Comparison of ENCODE assay signal across 13 cellular contexts in genomic region chr16:25063865-25064264, GRCh38. TPM values are rescaled to one million over a fixed set of nuclear protein-coding genes. Genes with fewer than 3 reads are reported as not detected.
DNase-seq lines count a peak whose midpoint lies in the region; ATAC-seq and TF ChIP-seq lines count a peak whose summit lies in the region.
"Had no signal": no experiment of that assay in that cellular context is flagged by ENCODE, and none has a peak within 500 bp of the region (broad histone marks: within the 10 kb centered on the region; RNA-seq: fewer than 3 reads in every experiment).

No MANE protein-coding gene starts in this region.

- H3K27ac ChIP-seq in HL-60 (replicated peaks) (peak overlapping the region; percentile 35), adrenal gland (peak overlapping the region; percentile 68 to 91 (median 77)), right atrium auricular region (peak overlapping the region; percentile 88 to 93), aorta (ENCODE audit: low read depth in 1 of 2, low read length in 2 of 2) (no peak overlapping the region), substantia nigra (ENCODE audit: low read depth, low read length, poor library complexity, severe bottlenecking) (no peak overlapping the region)

- H3K9me3 ChIP-seq in adrenal gland (replicated peaks in 1 of 3) (no peaks in the 10 kb centered on the region), right atrium auricular region (no peaks in the 10 kb centered on the region), aorta (ENCODE audit: control insufficient read depth, low read length) (no peaks in the 10 kb centered on the region)
- H3K9me3 ChIP-seq: Peyer's patch had no signal

- no peaks in the 10 kb centered on the region for H3K36me3 ChIP-seq in adrenal gland (replicated peaks in 1 of 2)
- no peaks in the 10 kb centered on the region for H3K36me3 ChIP-seq in right atrium auricular region
- H3K36me3 ChIP-seq in aorta (ENCODE audit: control insufficient read depth in 1 of 2, insufficient read depth in 2 of 2, low read length in 1 of 2), result no peaks in the 10 kb centered on the region
- H3K36me3 ChIP-seq: Peyer's patch had no signal

- DNase-seq in A172 (ENCODE audit: low spot score) (peak; percentile 57), HL-60 (ENCODE audit: low read depth in 1 of 2, low spot score in 1 of 2) (no peak), adrenal gland (peak; percentile 70 to 95 (median 88)), right atrium auricular region (ENCODE audit: low spot score) (peak; percentile 67), aorta (no peak), substantia nigra (lab: John Stamatoyannopoulos, UW) (no peak), iPS-NIHi7 (ENCODE audit: extremely low spot score) (no peak)
- no peak for DNase-seq in stimulated activated CD4-positive, alpha-beta T cell treated with anti-CD3 and anti-CD28 coated beads, Interleukin-2, amount 100 ng/mL, for 48 hours
- DNase-seq: central memory CD4-positive, alpha-beta T cell; Kasumi-1; nephron progenitor cell; Peyer's patch had no signal

- H3K4me1 ChIP-seq in adrenal gland (replicated peaks in 1 of 2), result peaks cover 8 to 30% of the 10 kb centered on the region in 2 donors
- H3K4me1 ChIP-seq in right atrium auricular region, result peaks cover 0 to 24% of the 10 kb centered on the region in 2 donors
- peaks cover 0 to 3% of the 10 kb centered on the region in 2 donors for H3K4me1 ChIP-seq in aorta (ENCODE audit: control insufficient read depth in 1 of 2, insufficient read depth in 2 of 2, low read length in 2 of 2)

- ATAC-seq in aorta (ENCODE audit: low FRiP score), result no peak
- ATAC-seq: esophagus mucosa had no signal

- peak in 1 of 2 donors; percentile 72 for TF ChIP-seq POLR2A in adrenal gland (IDR thresholded peaks at IDR 0.05)

- H3K27me3 ChIP-seq in HL-60 (ENCODE audit: insufficient read depth, poor library complexity, severe bottlenecking) (no peaks in the 10 kb centered on the region), adrenal gland (no peaks in the 10 kb centered on the region), right atrium auricular region (no peaks in the 10 kb centered on the region), aorta (ENCODE audit: control insufficient read depth in 1 of 2, insufficient read depth in 2 of 2, low read length in 1 of 2) (no peaks in the 10 kb centered on the region)
- H3K27me3 ChIP-seq: Peyer's patch had no signal

- no peak for TF ChIP-seq CTCF in HL-60 (IDR thresholded peaks at IDR 0.05; ENCODE audit: insufficient read depth, low read length)
- peak in 2 of 6 experiments; percentile 13 to 28 for TF ChIP-seq CTCF in adrenal gland (IDR thresholded peaks at IDR 0.05)
- no peak for TF ChIP-seq CTCF in right atrium auricular region (IDR thresholded peaks at IDR 0.05)

- 24 to 36% (median 36%) methylated on average over 5 to 6 of the region's 6 CpGs for WGBS in adrenal gland, 4 donors
- WGBS in aorta, 2 donors, result 66 to 81% methylated on average over 6 of the region's 6 CpGs

- intact Hi-C loops in adrenal gland (cut with DNase I), result loop anchor here in 1 of 2 donors (5.0 kb wide), 1 partner anchor 43 kb away; no protein-coding TSS in a partner anchor
- intact Hi-C loops in aorta (cut with DNase I), result no loop called here

- H3K4me3 ChIP-seq in HL-60 (replicated peaks; ENCODE audit: insufficient read depth, low read length) (no peak overlapping the region), adrenal gland (no peak overlapping the region), right atrium auricular region (no peak overlapping the region), aorta (ENCODE audit: low read length in 2 of 2) (no peak overlapping the region)
- H3K4me3 ChIP-seq: Peyer's patch had no signal

RNA-seq across cellular contexts. Expression of gene LCMT1, which starts 47.7 kb away (rescaled TPM):
- total RNA-seq in A172 (2014; rRNA removed; shearing (Covaris generic)), result 58.6 and 61.4 TPM in 2 replicates
- total RNA-seq in adrenal gland (10 to 100 TPM; 28.1 to 58.4 (median 42.2) TPM), right atrium auricular region (10 to 100 TPM; 52.3 to 52.5 TPM), aorta (10 to 100 TPM; 26.7 to 29.9 TPM)
- polyA plus RNA-seq in adrenal gland (10 to 100 TPM; 44.4 to 47.9 (median 45.5) TPM), aorta (10 to 100 TPM; 23.9 to 28.2 TPM)

RNA-seq across cellular contexts. Expression of gene ARHGAP17, which starts 48.7 kb away (rescaled TPM):
- 51.9 and 58.7 TPM in 2 replicates for total RNA-seq in A172 (2014; rRNA removed; shearing (Covaris generic))
- total RNA-seq in adrenal gland (100 to 1,000 TPM in 1 of 8 donors, 10 to 100 TPM in 7; 42.7 to 105 (median 71.0) TPM), right atrium auricular region (10 to 100 TPM; 29.9 to 31.6 TPM), aorta (100 to 1,000 TPM in 1 of 2 donors, 10 to 100 TPM in 1; 95.8 to 122 TPM)
- polyA plus RNA-seq in adrenal gland (100 to 1,000 TPM in 1 of 3 donors, 10 to 100 TPM in 2; 84.3 to 103 (median 87.3) TPM), aorta (10 to 100 TPM; 12.9 to 56.7 TPM)

Comparison
In these comparisons a context has a peak if more than half of its experiments do, and no peak if none do; other contexts are left out.
1. DNase-seq: peak in A172 (single experiment), adrenal gland (7 of 7) and right atrium auricular region (single experiment); none in HL-60 (0 of 2), stimulated activated CD4-positive, alpha-beta T cell treated with anti-CD3 and anti-CD28 coated beads, Interleukin-2, amount 100 ng/mL, for 48 hours (0 of 2), aorta (0 of 2), substantia nigra (0 of 49) and iPS-NIHi7 (single experiment).
2. H3K27ac ChIP-seq: peak in HL-60 (single experiment), adrenal gland (5 of 5) and right atrium auricular region (2 of 2); none in aorta (0 of 2) and substantia nigra (single experiment).